Comparison of ENCODE assay signal across 2 cellular contexts in the genomic region with DNA sequence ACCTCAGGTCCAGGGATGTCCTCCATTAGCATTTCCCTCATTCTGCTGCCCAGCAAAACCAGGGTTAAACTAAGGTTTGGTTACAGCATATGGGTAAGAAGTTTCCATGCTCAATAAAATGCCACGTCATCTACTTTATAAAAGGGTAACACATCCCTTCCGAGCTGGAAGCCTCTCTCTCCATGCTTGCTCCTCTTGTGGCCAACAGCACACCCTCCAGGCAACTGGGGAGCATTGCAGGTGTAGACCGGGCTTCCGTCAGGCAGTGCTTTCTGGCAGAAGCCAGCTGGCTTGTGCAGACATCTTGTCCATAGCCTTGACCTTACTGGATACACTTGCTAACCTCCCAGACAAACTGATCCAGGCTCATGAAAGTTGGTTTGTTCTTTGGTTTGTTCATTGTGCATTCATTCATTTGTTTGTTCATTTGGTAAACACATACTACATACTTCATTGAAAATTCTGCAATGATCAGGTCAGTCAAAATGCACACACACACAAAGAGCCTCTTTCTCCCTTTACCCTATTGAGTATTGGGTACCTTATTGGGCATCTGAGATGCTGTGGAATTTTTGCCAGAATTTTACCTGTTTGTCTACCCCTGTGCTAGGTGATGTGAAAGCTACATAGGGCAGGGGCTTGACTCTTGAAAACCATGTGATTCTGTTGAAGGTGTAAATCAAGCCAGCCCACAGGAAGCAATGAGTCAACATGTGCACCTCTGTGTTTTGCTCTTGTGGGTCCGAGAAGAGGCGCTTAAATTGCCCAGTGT.
TF ChIP-seq lines count a peak whose summit lies in the region.

No MANE protein-coding gene starts in this region.

TF ChIP-seq in HEK293, 187 proteins besides CTCF, POLR2A, EP300 and RAD21 (continued from another document):
- TF ChIP-seq ZNF610 (tag by site-specific recombination; IDR thresholded peaks at IDR 0.05; ENCODE audit: borderline replicate concordance) (peak; percentile 80; the same call in 1 of the 2 replicates), YY2 (tag by site-specific recombination; IDR thresholded peaks at IDR 0.05) (no peak), ZNF629 (tag by site-specific recombination; IDR thresholded peaks at IDR 0.05) (peak; percentile 61; the same call in 1 of the 2 replicates), ZNF132 (tag by site-specific recombination; IDR thresholded peaks at IDR 0.05; ENCODE audit: borderline replicate concordance) (no peak), ZNF19 (tag by site-specific recombination; IDR thresholded peaks at IDR 0.05; ENCODE audit: low read depth) (no peak), TRIM28 (IDR thresholded peaks at IDR 0.05; ENCODE audit: borderline replicate concordance, low read length) (peak; percentile 54; the same call in 1 of the 2 replicates), ZXDB (tag by site-specific recombination; IDR thresholded peaks at IDR 0.05) (no peak), ZNF585B (tag by site-specific recombination; IDR thresholded peaks at IDR 0.05) (no peak), ZNF768 (tag by site-specific recombination; IDR thresholded peaks at IDR 0.05) (no peak), ZNF2 (tag by site-specific recombination; IDR thresholded peaks at IDR 0.05) (peak; percentile 95), GLI4 (tag by site-specific recombination; IDR thresholded peaks at IDR 0.05) (no peak), ZNF366 (tag by site-specific recombination; conservative IDR thresholded peaks at IDR 0.05) (no peak), ZNF561 (tag by site-specific recombination; IDR thresholded peaks at IDR 0.05; ENCODE audit: borderline replicate concordance) (no peak)
- TF ChIP-seq, protein P1, sequence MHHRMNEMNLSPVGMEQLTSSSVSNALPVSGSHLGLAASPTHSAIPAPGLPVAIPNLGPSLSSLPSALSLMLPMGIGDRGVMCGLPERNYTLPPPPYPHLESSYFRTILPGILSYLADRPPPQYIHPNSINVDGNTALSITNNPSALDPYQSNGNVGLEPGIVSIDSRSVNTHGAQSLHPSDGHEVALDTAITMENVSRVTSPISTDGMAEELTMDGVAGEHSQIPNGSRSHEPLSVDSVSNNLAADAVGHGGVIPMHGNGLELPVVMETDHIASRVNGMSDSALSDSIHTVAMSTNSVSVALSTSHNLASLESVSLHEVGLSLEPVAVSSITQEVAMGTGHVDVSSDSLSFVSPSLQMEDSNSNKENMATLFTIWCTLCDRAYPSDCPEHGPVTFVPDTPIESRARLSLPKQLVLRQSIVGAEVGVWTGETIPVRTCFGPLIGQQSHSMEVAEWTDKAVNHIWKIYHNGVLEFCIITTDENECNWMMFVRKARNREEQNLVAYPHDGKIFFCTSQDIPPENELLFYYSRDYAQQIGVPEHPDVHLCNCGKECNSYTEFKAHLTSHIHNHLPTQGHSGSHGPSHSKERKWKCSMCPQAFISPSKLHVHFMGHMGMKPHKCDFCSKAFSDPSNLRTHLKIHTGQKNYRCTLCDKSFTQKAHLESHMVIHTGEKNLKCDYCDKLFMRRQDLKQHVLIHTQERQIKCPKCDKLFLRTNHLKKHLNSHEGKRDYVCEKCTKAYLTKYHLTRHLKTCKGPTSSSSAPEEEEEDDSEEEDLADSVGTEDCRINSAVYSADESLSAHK (tag by site-specific recombination; IDR thresholded peaks at IDR 0.05) = no peak
- TF ChIP-seq, protein P2, sequence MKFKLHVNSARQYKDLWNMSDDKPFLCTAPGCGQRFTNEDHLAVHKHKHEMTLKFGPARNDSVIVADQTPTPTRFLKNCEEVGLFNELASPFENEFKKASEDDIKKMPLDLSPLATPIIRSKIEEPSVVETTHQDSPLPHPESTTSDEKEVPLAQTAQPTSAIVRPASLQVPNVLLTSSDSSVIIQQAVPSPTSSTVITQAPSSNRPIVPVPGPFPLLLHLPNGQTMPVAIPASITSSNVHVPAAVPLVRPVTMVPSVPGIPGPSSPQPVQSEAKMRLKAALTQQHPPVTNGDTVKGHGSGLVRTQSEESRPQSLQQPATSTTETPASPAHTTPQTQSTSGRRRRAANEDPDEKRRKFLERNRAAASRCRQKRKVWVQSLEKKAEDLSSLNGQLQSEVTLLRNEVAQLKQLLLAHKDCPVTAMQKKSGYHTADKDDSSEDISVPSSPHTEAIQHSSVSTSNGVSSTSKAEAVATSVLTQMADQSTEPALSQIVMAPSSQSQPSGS (tag by site-specific recombination; IDR thresholded peaks at IDR 0.05; ENCODE audit: low read depth) = peak; percentile 51; the same call in 1 of the 2 replicates
- TF ChIP-seq, protein P3, sequence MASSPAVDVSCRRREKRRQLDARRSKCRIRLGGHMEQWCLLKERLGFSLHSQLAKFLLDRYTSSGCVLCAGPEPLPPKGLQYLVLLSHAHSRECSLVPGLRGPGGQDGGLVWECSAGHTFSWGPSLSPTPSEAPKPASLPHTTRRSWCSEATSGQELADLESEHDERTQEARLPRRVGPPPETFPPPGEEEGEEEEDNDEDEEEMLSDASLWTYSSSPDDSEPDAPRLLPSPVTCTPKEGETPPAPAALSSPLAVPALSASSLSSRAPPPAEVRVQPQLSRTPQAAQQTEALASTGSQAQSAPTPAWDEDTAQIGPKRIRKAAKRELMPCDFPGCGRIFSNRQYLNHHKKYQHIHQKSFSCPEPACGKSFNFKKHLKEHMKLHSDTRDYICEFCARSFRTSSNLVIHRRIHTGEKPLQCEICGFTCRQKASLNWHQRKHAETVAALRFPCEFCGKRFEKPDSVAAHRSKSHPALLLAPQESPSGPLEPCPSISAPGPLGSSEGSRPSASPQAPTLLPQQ (tag by site-specific recombination; IDR thresholded peaks at IDR 0.05) = peak; percentile 39; the same call in 1 of the 2 replicates

TF ChIP-seq in GM12878, 131 proteins besides CTCF, POLR2A, EP300 and RAD21 (continued from another document):
- TF ChIP-seq, protein P4, sequence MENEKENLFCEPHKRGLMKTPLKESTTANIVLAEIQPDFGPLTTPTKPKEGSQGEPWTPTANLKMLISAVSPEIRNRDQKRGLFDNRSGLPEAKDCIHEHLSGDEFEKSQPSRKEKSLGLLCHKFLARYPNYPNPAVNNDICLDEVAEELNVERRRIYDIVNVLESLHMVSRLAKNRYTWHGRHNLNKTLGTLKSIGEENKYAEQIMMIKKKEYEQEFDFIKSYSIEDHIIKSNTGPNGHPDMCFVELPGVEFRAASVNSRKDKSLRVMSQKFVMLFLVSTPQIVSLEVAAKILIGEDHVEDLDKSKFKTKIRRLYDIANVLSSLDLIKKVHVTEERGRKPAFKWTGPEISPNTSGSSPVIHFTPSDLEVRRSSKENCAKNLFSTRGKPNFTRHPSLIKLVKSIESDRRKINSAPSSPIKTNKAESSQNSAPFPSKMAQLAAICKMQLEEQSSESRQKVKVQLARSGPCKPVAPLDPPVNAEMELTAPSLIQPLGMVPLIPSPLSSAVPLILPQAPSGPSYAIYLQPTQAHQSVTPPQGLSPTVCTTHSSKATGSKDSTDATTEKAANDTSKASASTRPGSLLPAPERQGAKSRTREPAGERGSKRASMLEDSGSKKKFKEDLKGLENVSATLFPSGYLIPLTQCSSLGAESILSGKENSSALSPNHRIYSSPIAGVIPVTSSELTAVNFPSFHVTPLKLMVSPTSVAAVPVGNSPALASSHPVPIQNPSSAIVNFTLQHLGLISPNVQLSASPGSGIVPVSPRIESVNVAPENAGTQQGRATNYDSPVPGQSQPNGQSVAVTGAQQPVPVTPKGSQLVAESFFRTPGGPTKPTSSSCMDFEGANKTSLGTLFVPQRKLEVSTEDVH (IDR thresholded peaks at IDR 0.05; ENCODE audit: low read depth, partially characterized antibody) = no peak
- TF ChIP-seq, protein P5, sequence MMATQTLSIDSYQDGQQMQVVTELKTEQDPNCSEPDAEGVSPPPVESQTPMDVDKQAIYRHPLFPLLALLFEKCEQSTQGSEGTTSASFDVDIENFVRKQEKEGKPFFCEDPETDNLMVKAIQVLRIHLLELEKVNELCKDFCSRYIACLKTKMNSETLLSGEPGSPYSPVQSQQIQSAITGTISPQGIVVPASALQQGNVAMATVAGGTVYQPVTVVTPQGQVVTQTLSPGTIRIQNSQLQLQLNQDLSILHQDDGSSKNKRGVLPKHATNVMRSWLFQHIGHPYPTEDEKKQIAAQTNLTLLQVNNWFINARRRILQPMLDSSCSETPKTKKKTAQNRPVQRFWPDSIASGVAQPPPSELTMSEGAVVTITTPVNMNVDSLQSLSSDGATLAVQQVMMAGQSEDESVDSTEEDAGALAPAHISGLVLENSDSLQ (IDR thresholded peaks at IDR 0.05) = no peak
- TF ChIP-seq GATAD2B (conservative IDR thresholded peaks at IDR 0.05; ENCODE audit: low read depth) = no peak
- TF ChIP-seq EED (IDR thresholded peaks at IDR 0.05; ENCODE audit: low read depth) = no peak
- peak; percentile 16; the same call in 1 of the 2 replicates for TF ChIP-seq SMC3 (IDR thresholded peaks at IDR 0.05; ENCODE audit: borderline replicate concordance, low read length)
TF ChIP-seq in GM12878: peak in this region for 1.
